1 cellular context compared by ENCODE assay signal in genomic region chr19:6125571-6125989, GRCh38.
TF ChIP-seq lines count a peak whose summit lies in the region.

No MANE protein-coding gene starts in this region.

TF ChIP-seq in K562, 482 proteins besides CTCF, POLR2A, EP300 and RAD21 (continued from another document and continues in another):
- TF ChIP-seq HNRNPL (IDR thresholded peaks at IDR 0.05; ENCODE audit: low read depth, low read length), result no peak
- peak; percentile 61 for TF ChIP-seq GATA2 (CRISPR knock-in tag; IDR thresholded peaks at IDR 0.05)
- TF ChIP-seq ZNF583 (CRISPR knock-in tag; IDR thresholded peaks at IDR 0.05), result no peak
- no peak for TF ChIP-seq ZNF778 (CRISPR knock-in tag; IDR thresholded peaks at IDR 0.05)
- TF ChIP-seq ZNF124 (CRISPR knock-in tag; IDR thresholded peaks at IDR 0.05), result no peak
- TF ChIP-seq SPI1 (IDR thresholded peaks at IDR 0.05; ENCODE audit: borderline replicate concordance, low read depth, low read length), result no peak
- TF ChIP-seq DEAF1 (CRISPR knock-in tag; IDR thresholded peaks at IDR 0.05), result peak; percentile 90
- TF ChIP-seq TEAD4 (IDR thresholded peaks at IDR 0.05; ENCODE audit: low read length), result 0 out of 2 replicates have a peak, but pooled peaks have one; percentile 37
- no peak for TF ChIP-seq TEAD4 (CRISPR knock-in tag; IDR thresholded peaks at IDR 0.05; ENCODE audit: borderline replicate concordance)
- TF ChIP-seq SREBF1 (IDR thresholded peaks at IDR 0.05; ENCODE audit: borderline replicate concordance, low read depth, low read length), result no peak
- TF ChIP-seq JUND (IDR thresholded peaks at IDR 0.05; ENCODE audit: borderline replicate concordance, low read depth, low read length), result 0 out of 2 replicates have a peak, but pooled peaks have one; percentile 53
- no peak for TF ChIP-seq JUND (tag; IDR thresholded peaks at IDR 0.05; ENCODE audit: borderline replicate concordance, low read depth, low read length)
- no peak for TF ChIP-seq KLF1 (tag; IDR thresholded peaks at IDR 0.05)
- TF ChIP-seq CTBP1 (IDR thresholded peaks at IDR 0.05; ENCODE audit: borderline replicate concordance), result peak; percentile 67; the same call in 1 of the 2 replicates
- peak; percentile 58; the same call in 1 of the 2 replicates for TF ChIP-seq RB1 (IDR thresholded peaks at IDR 0.05; ENCODE audit: low read depth)
- no peak for TF ChIP-seq MAFK (IDR thresholded peaks at IDR 0.05; ENCODE audit: low read length)
- TF ChIP-seq THRA (IDR thresholded peaks at IDR 0.05), result no peak
- TF ChIP-seq, protein P1, sequence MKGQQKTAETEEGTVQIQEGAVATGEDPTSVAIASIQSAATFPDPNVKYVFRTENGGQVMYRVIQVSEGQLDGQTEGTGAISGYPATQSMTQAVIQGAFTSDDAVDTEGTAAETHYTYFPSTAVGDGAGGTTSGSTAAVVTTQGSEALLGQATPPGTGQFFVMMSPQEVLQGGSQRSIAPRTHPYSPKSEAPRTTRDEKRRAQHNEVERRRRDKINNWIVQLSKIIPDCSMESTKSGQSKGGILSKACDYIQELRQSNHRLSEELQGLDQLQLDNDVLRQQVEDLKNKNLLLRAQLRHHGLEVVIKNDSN (CRISPR knock-in tag; IDR thresholded peaks at IDR 0.05), result no peak
- no peak for TF ChIP-seq RFX1 (IDR thresholded peaks at IDR 0.05)
- peak; percentile 72 for TF ChIP-seq SOX6 (IDR thresholded peaks at IDR 0.05)
- TF ChIP-seq, protein P2, sequence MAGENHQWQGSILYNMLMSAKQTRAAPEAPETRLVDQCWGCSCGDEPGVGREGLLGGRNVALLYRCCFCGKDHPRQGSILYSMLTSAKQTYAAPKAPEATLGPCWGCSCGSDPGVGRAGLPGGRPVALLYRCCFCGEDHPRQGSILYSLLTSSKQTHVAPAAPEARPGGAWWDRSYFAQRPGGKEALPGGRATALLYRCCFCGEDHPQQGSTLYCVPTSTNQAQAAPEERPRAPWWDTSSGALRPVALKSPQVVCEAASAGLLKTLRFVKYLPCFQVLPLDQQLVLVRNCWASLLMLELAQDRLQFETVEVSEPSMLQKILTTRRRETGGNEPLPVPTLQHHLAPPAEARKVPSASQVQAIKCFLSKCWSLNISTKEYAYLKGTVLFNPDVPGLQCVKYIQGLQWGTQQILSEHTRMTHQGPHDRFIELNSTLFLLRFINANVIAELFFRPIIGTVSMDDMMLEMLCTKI (IDR thresholded peaks at IDR 0.05; ENCODE audit: partially characterized antibody), result no peak
- no peak for TF ChIP-seq POLR3G (IDR thresholded peaks at IDR 0.05; ENCODE audit: extremely low read depth, insufficient read length, insufficient replicate concordance)
- no peak for TF ChIP-seq ARNT (IDR thresholded peaks at IDR 0.05)
- TF ChIP-seq ZEB2 (IDR thresholded peaks at IDR 0.05), result peak; percentile 34; the same call in 1 of the 2 replicates
- TF ChIP-seq NFIX (CRISPR knock-in tag; IDR thresholded peaks at IDR 0.05; ENCODE audit: low read depth), result no peak
- TF ChIP-seq TARDBP (IDR thresholded peaks at IDR 0.05), result peak; percentile 33; the same call in 1 of the 2 replicates
- TF ChIP-seq PCBP2 (IDR thresholded peaks at IDR 0.05; ENCODE audit: low read depth, low read length, poor library complexity, severe bottlenecking), result no peak
- no peak for TF ChIP-seq ZC3H11A (IDR thresholded peaks at IDR 0.05; ENCODE audit: low read depth, low read length)
- no peak for TF ChIP-seq ERF (CRISPR knock-in tag; IDR thresholded peaks at IDR 0.05)
- TF ChIP-seq ZNF561 (CRISPR knock-in tag; conservative IDR thresholded peaks at IDR 0.05), result no peak
- no peak for TF ChIP-seq PRDM10 (IDR thresholded peaks at IDR 0.05; ENCODE audit: partially characterized antibody)
- TF ChIP-seq, protein P3, sequence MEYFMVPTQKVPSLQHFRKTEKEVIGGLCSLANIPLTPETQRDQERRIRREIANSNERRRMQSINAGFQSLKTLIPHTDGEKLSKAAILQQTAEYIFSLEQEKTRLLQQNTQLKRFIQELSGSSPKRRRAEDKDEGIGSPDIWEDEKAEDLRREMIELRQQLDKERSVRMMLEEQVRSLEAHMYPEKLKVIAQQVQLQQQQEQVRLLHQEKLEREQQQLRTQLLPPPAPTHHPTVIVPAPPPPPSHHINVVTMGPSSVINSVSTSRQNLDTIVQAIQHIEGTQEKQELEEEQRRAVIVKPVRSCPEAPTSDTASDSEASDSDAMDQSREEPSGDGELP (CRISPR knock-in tag; IDR thresholded peaks at IDR 0.05; ENCODE audit: borderline replicate concordance), result peak; percentile 42
- TF ChIP-seq TBP (optimal IDR thresholded peaks at IDR 0.05; ENCODE audit: low read depth, low read length), result peak; percentile 13
- TF ChIP-seq MNT (conservative IDR thresholded peaks at IDR 0.05), result peak in 1 of 2 experiments; percentile 73; a peak in 3 of 4 replicates
- TF ChIP-seq GATAD2A (IDR thresholded peaks at IDR 0.05), result no peak
- no peak for TF ChIP-seq ZFX (CRISPR knock-in tag; IDR thresholded peaks at IDR 0.05)
- TF ChIP-seq CHD1 (IDR thresholded peaks at IDR 0.05; ENCODE audit: low read length), result no peak
- TF ChIP-seq ZFP30 (CRISPR knock-in tag; IDR thresholded peaks at IDR 0.05; ENCODE audit: borderline replicate concordance), result no peak
- TF ChIP-seq ZZZ3 (IDR thresholded peaks at IDR 0.05), result no peak
- TF ChIP-seq, protein P4, sequence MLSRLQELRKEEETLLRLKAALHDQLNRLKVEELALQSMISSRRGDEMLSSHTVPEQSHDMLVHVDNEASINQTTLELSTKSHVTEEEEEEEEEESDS (CRISPR knock-in tag; IDR thresholded peaks at IDR 0.05), result no peak
- no peak for TF ChIP-seq TCF7 (IDR thresholded peaks at IDR 0.05; ENCODE audit: borderline replicate concordance)
- 0 out of 2 replicates have a peak, but pooled peaks have one; percentile 27 for TF ChIP-seq GABPB1 (CRISPR knock-in tag; IDR thresholded peaks at IDR 0.05)
- peak; percentile 20; the same call in 1 of the 2 replicates for TF ChIP-seq MTA3 (IDR thresholded peaks at IDR 0.05; ENCODE audit: borderline replicate concordance)
- no peak for TF ChIP-seq POLR2AphosphoS5 (IDR thresholded peaks at IDR 0.05; ENCODE audit: control insufficient read depth, insufficient read depth, low read depth, low read length)
- no peak for TF ChIP-seq E2F3 (CRISPR knock-in tag; IDR thresholded peaks at IDR 0.05)
- no peak for TF ChIP-seq EWSR1 (IDR thresholded peaks at IDR 0.05; ENCODE audit: borderline replicate concordance, low read depth, partially characterized antibody)
- TF ChIP-seq KHSRP (IDR thresholded peaks at IDR 0.05), result no peak
- TF ChIP-seq ETV6 (IDR thresholded peaks at IDR 0.05; ENCODE audit: borderline replicate concordance in 1 of 2, low read depth in 2 of 2, low read length in 1 of 2), result no peak
- no peak for TF ChIP-seq ETV6 (CRISPR knock-in tag; IDR thresholded peaks at IDR 0.05; ENCODE audit: borderline replicate concordance)
- no peak for TF ChIP-seq TFAM (CRISPR knock-in tag; conservative IDR thresholded peaks at IDR 0.05)
- TF ChIP-seq TGIF2 (CRISPR knock-in tag; IDR thresholded peaks at IDR 0.05), result no peak
- no peak for TF ChIP-seq NR2C1 (IDR thresholded peaks at IDR 0.05)
- TF ChIP-seq NR2C1 (tag; IDR thresholded peaks at IDR 0.05), result no peak
- no peak for TF ChIP-seq FOXK2 (conservative IDR thresholded peaks at IDR 0.05 in 1 of 2, IDR thresholded peaks at IDR 0.05 in 1 of 2; ENCODE audit: low read depth in 2 of 2)
- TF ChIP-seq NFIC (IDR thresholded peaks at IDR 0.05), result no peak
- TF ChIP-seq ZNF146 (CRISPR knock-in tag; IDR thresholded peaks at IDR 0.05; ENCODE audit: unreplicated experiment), result no peak
- TF ChIP-seq ZNF398 (CRISPR knock-in tag; IDR thresholded peaks at IDR 0.05), result no peak
- TF ChIP-seq ATF1 (CRISPR knock-in tag; IDR thresholded peaks at IDR 0.05), result no peak
- TF ChIP-seq ATF1 (tag; IDR thresholded peaks at IDR 0.05), result no peak
